ENCODE assay signal across 22 cellular contexts in genomic region chr12:109439181-109439580, GRCh38. TPM values are rescaled to one million over a fixed set of nuclear protein-coding genes. Genes with fewer than 3 reads are reported as not detected.
DNase-seq lines count a peak whose midpoint lies in the region; ATAC-seq and TF ChIP-seq lines count a peak whose summit lies in the region.
"Had no signal": no experiment of that assay in that cellular context is flagged by ENCODE, and none has a peak within 500 bp of the region (broad histone marks: within the 10 kb centered on the region; RNA-seq: fewer than 3 reads in every experiment).

No MANE protein-coding gene starts in this region.

- TF ChIP-seq POLR2A in breast epithelium (IDR thresholded peaks at IDR 0.05), result no peak
- no peak for TF ChIP-seq POLR2A in thyroid gland (IDR thresholded peaks at IDR 0.05)

- H4K20me1 ChIP-seq in osteoblast (ENCODE audit: insufficient read depth, low read length) (no peaks in the 10 kb centered on the region), PC-9 (ENCODE audit: insufficient read depth) (no peaks in the 10 kb centered on the region)

- H3K27me3 Mint-ChIP-seq in MCF 10A (ENCODE audit: insufficient read depth, unreplicated experiment), result no peaks in the 10 kb centered on the region
- H3K27me3 Mint-ChIP-seq in progenitor cell of endocrine pancreas, result peaks cover 2% of the 10 kb centered on the region
- H3K27me3 Mint-ChIP-seq: CD4-positive, CD25-positive, alpha-beta regulatory T cell; CD8-positive, alpha-beta memory T cell had no signal

- TF ChIP-seq CTCF in breast epithelium (IDR thresholded peaks at IDR 0.05), result no peak
- TF ChIP-seq CTCF in MCF 10A (IDR thresholded peaks at IDR 0.05; ENCODE audit: unreplicated experiment), result no peak
- no peak for TF ChIP-seq CTCF in osteoblast (IDR thresholded peaks at IDR 0.05; ENCODE audit: extremely low read depth, low read depth, low read length)
- TF ChIP-seq CTCF in thyroid gland (IDR thresholded peaks at IDR 0.05), result no peak
- no peak for TF ChIP-seq CTCF in PC-9 (conservative IDR thresholded peaks at IDR 0.05)
- TF ChIP-seq CTCF in progenitor cell of endocrine pancreas (IDR thresholded peaks at IDR 0.05; ENCODE audit: unreplicated experiment), result no peak

- H3K4me1 Mint-ChIP-seq in MCF 10A (ENCODE audit: insufficient read depth, unreplicated experiment) (peaks cover 4% of the 10 kb centered on the region), progenitor cell of endocrine pancreas (ENCODE audit: low read depth) (no peaks in the 10 kb centered on the region)
- H3K4me1 Mint-ChIP-seq: CD8-positive, alpha-beta memory T cell had no signal

- H3K27ac ChIP-seq in breast epithelium (peak overlapping the region; percentile 5 to 52), osteoblast (ENCODE audit: low read depth, low read length) (peak overlapping the region; percentile 72), thyroid gland (peak overlapping the region; percentile 38 to 62 (median 44)), PC-9 (no peak overlapping the region)
- H3K27ac ChIP-seq: 22Rv1, A549, GM23248, HL-60 had no signal

- no peaks in the 10 kb centered on the region for H3K9me3 Mint-ChIP-seq in MCF 10A (ENCODE audit: unreplicated experiment)
- no peaks in the 10 kb centered on the region for H3K9me3 Mint-ChIP-seq in progenitor cell of endocrine pancreas (ENCODE audit: low read depth)
- H3K9me3 Mint-ChIP-seq: CD4-positive, CD25-positive, alpha-beta regulatory T cell; CD8-positive, alpha-beta memory T cell had no signal

- H3K9me3 ChIP-seq in breast epithelium (no peaks in the 10 kb centered on the region), osteoblast (ENCODE audit: low read depth, low read length) (no peaks in the 10 kb centered on the region), thyroid gland (no peaks in the 10 kb centered on the region), PC-9 (ENCODE audit: insufficient read depth, low read depth) (no peaks in the 10 kb centered on the region)
- H3K9me3 ChIP-seq: A549, BE2C, HAP-1 had no signal

- H3K36me3 ChIP-seq in breast epithelium (no peaks in the 10 kb centered on the region), osteoblast (ENCODE audit: insufficient read depth, low read length) (peaks cover 9% of the 10 kb centered on the region), thyroid gland (no peaks in the 10 kb centered on the region), PC-9 (ENCODE audit: low read depth) (no peaks in the 10 kb centered on the region)
- H3K36me3 ChIP-seq: BE2C, HAP-1 had no signal

- 70 to 72% methylated on average over 6 of the region's 6 CpGs for WGBS in thyroid gland, 2 donors

- H3K79me2 ChIP-seq in osteoblast (ENCODE audit: insufficient read depth, low read length) (no peaks in the 10 kb centered on the region), PC-9 (ENCODE audit: low read depth) (no peaks in the 10 kb centered on the region)

- H2AFZ ChIP-seq in osteoblast (ENCODE audit: low read length) (no peak overlapping the region), PC-9 (no peak overlapping the region)
- H2AFZ ChIP-seq: GM23248 had no signal

- H3K27ac Mint-ChIP-seq in MCF 10A (ENCODE audit: low read depth, unreplicated experiment), result no peak overlapping the region
- H3K27ac Mint-ChIP-seq in progenitor cell of endocrine pancreas, result no peak overlapping the region

- no peak for ATAC-seq in GM21526 (IDR thresholded peaks at IDR 0.05; ENCODE audit: low FRiP score, unreplicated experiment)
- ATAC-seq: A549 had no signal

- H3F3A ChIP-seq in PC-9 (ENCODE audit: insufficient read depth, low read depth), result no peaks in the 10 kb centered on the region

- CTCF ChIA-PET in MCF 10A (lab: Yijun Ruan, JAX), result interaction anchor here (0.7 to 1.0 kb wide), 3 partner anchors 11 to 215 kb away, joined by 3 to 5 read pairs (median 3); no protein-coding TSS in a partner anchor
- CTCF ChIA-PET in PC-9 (lab: Charles Lee), result interaction anchor here (0.7 kb wide), 1 partner anchor 292 kb away, joined by 8 read pairs; no protein-coding TSS in a partner anchor

- H3K9me2 ChIP-seq in PC-9 (ENCODE audit: insufficient read depth), result no peaks in the 10 kb centered on the region

- H3K27me3 ChIP-seq in breast epithelium, result no peaks in the 10 kb centered on the region
- no peaks in the 10 kb centered on the region for H3K27me3 ChIP-seq in osteoblast (ENCODE audit: insufficient read depth, low read length)
- no peaks in the 10 kb centered on the region for H3K27me3 ChIP-seq in thyroid gland
- no peaks in the 10 kb centered on the region for H3K27me3 ChIP-seq in PC-9 (ENCODE audit: insufficient read depth, low read depth)
- H3K27me3 ChIP-seq: BE2C had no signal

- H3K4me1 ChIP-seq in breast epithelium (peaks cover 0 to 2% of the 10 kb centered on the region in 2 donors), osteoblast (ENCODE audit: insufficient read depth, low read length) (peaks cover 41% of the 10 kb centered on the region), thyroid gland (peaks cover 45 to 60% of the 10 kb centered on the region in 2 donors), PC-9 (replicated peaks; ENCODE audit: insufficient read depth) (peaks cover 19% of the 10 kb centered on the region)
- H3K4me1 ChIP-seq: A549, HAP-1 had no signal

- intact Hi-C loops in breast epithelium (cut with DNase I; ENCODE audit: low total_unique reads) (no loop called here), MCF 10A (cut with micrococcal nuclease) (no loop called here), thyroid gland (cut with DNase I) (no loop called here), PC-9 (cut with micrococcal nuclease; ENCODE audit: unreplicated experiment) (no loop called here)

- H3K4me2 ChIP-seq in osteoblast (ENCODE audit: insufficient read depth, low read length) (peak overlapping the region; percentile 41), PC-9 (no peak overlapping the region)
- H3K4me2 ChIP-seq: A549 had no signal

- DNase-seq in breast epithelium (ENCODE audit: low spot score in 2 of 2), result no peak
- no peak for DNase-seq in MCF 10A (ENCODE audit: unreplicated experiment)
- DNase-seq in fibroblast of gingiva (ENCODE audit: low read depth), result peak; percentile 74
- no peak for DNase-seq in osteoblast (ENCODE audit: insufficient read length, low spot score, missing footprints)
- DNase-seq in thyroid gland, result peak in 1 of 2 donors; percentile 29
- DNase-seq in PC-9, result no peak
- DNase-seq in progenitor cell of endocrine pancreas (ENCODE audit: low spot score, unreplicated experiment), result no peak
- DNase-seq: BE2C; C1 segment of cervical spinal cord; CD4-positive, CD25-positive, alpha-beta regulatory T cell; CD8-positive, alpha-beta memory T cell; COR-L47; DMS 273 treated with DMSO at 0.1 percent for 48 hours; DMS53; DND-41; EL; GM23248 had no signal

- no TSS peak for BruUV-seq in MCF 10A (replicated peaks; lab: Mats Ljungman, UMichigan)
- no TSS peak for BruUV-seq in PC-9 (replicated peaks; lab: Mats Ljungman, UMichigan)

- H3K4me3 Mint-ChIP-seq in MCF 10A (ENCODE audit: unreplicated experiment) (no peak overlapping the region), progenitor cell of endocrine pancreas (ENCODE audit: low read depth) (no peak overlapping the region)
- H3K4me3 Mint-ChIP-seq: CD4-positive, CD25-positive, alpha-beta regulatory T cell; CD8-positive, alpha-beta memory T cell had no signal

- H3K4me3 ChIP-seq in breast epithelium (no peak overlapping the region), osteoblast (ENCODE audit: insufficient read depth, low read length) (no peak overlapping the region), thyroid gland (replicated peaks in 1 of 3) (no peak overlapping the region), PC-9 (no peak overlapping the region)
- H3K4me3 ChIP-seq: A549, GM23248, HAP-1 had no signal

- POLR2A ChIA-PET in MCF 10A (lab: Yijun Ruan, JAX), result interaction anchor here (1.3 kb wide), 1 partner anchor 11 kb away, joined by 3 read pairs; no protein-coding TSS in a partner anchor
- POLR2A ChIA-PET in PC-9 (lab: Charles Lee; ENCODE audit: unreplicated experiment), result no interaction called here

- peaks cover 12% of the 10 kb centered on the region for H3K36me3 Mint-ChIP-seq in MCF 10A (ENCODE audit: insufficient read depth, unreplicated experiment)
- no peaks in the 10 kb centered on the region for H3K36me3 Mint-ChIP-seq in progenitor cell of endocrine pancreas (ENCODE audit: insufficient read depth)

RNA-seq across cellular contexts. Expression of gene KCTD10, which starts 37.9 kb away (rescaled TPM):
- total RNA-seq in breast epithelium, result 10 to 100 TPM; 65.3 to 86.2 (median 70.4) TPM
- 44.9 and 45.7 TPM in 2 replicates for total RNA-seq in MCF 10A (2022)
- total RNA-seq in osteoblast, result 94.6 and 102 TPM in 2 replicates
- 100 to 1,000 TPM in 1 of 4 donors, 10 to 100 TPM in 3; 70.3 to 149 (median 85.4) TPM for total RNA-seq in thyroid gland
- total RNA-seq in PC-9 (2021), result 37.4 and 45.9 TPM in 2 replicates
- 47.7 and 51.1 TPM in 2 replicates for total RNA-seq in progenitor cell of endocrine pancreas

RNA-seq across cellular contexts. Expression of gene UBE3B, which starts 38.3 kb away (rescaled TPM):
- total RNA-seq in breast epithelium, result 10 to 100 TPM; 34.7 to 54.7 (median 47.7) TPM
- total RNA-seq in MCF 10A (2022), result 38.6 and 40.0 TPM in 2 replicates
- total RNA-seq in osteoblast, result 34.8 and 40.9 TPM in 2 replicates
- total RNA-seq in thyroid gland, result 10 to 100 TPM; 52.2 to 72.5 (median 65.5) TPM
- total RNA-seq in PC-9 (2021), result 45.4 and 48.0 TPM in 2 replicates
- total RNA-seq in progenitor cell of endocrine pancreas, result 41.8 and 46.9 TPM in 2 replicates
